In the genomic region with DNA sequence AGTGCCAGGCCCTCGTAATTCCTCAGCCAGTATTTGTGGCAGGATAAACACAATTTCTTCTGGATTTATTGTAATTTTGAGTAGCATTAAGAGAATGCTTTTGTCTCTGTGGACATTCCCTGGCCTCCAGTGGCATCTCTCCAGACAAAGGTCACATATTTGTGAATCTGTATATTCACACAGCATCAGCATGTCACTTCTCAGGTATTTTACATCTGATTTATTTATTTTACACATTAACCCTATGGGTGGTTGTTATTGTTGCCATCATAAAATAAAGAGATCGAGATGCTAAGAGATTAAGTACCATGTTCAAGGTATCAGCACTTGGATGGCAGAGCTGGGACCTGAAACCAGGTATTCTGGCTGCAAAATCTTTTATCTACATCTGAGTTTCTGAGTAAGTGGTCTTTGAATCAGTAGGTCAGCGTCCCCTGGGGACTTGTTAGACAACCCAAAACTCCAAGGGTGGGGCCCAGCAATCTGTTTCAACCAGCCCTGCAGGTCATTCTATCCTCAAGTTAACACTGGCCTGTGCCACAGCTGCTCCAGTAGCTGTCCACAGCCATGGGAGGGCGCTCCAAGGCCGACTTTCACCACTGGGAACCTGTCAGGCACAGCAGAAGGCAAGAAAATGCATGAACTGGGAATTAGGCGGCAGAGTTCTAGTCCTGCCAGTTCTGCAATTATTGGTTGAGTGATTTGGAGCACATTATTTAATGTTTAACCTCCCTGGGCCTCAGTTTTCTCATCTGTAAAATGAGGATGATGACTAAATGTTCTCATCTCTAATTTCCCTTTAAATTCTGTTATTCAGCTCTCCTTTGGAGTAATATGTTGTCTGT, we compare ENCODE assay signal across 8 cellular contexts. TPM values are rescaled to one million over a fixed set of nuclear protein-coding genes. Genes with fewer than 3 reads are reported as not detected.
DNase-seq lines count a peak whose midpoint lies in the region; FAIRE-seq and TF ChIP-seq lines count a peak whose summit lies in the region.

No MANE protein-coding gene starts in this region.

- peak overlapping the region; percentile 66 for H3K4me3 Mint-ChIP-seq in mesothelial cell of epicardium

- TF ChIP-seq CTCF in AG10803 (conservative IDR thresholded peaks at IDR 0.05; ENCODE audit: low read length): peak; percentile 98
- peak; percentile 48 for TF ChIP-seq CTCF in mesothelial cell of epicardium (IDR thresholded peaks at IDR 0.05; ENCODE audit: unreplicated experiment)

- H3K36me3 Mint-ChIP-seq in mesothelial cell of epicardium: peaks cover 2% of the 10 kb centered on the region

- no peak for TF ChIP-seq POLR2A in H54 (IDR thresholded peaks at IDR 0.05; ENCODE audit: low read depth, low read length)

- H3K4me1 Mint-ChIP-seq in mesothelial cell of epicardium: peaks cover 24% of the 10 kb centered on the region

- FAIRE-seq in H54 (lab: Jason Lieb, UNC): peak; percentile 81

- H3K27ac Mint-ChIP-seq in mesothelial cell of epicardium: peak overlapping the region; percentile 98

- H3K4me3 ChIP-seq in AG10803 (ENCODE audit: low read length): no peak overlapping the region

- peaks cover 9% of the 10 kb centered on the region for H3K9me3 Mint-ChIP-seq in mesothelial cell of epicardium

- no peaks in the 10 kb centered on the region for H3K27me3 Mint-ChIP-seq in mesothelial cell of epicardium (ENCODE audit: low read depth)

- DNase-seq in AG10803 (ENCODE audit: low read depth) (peak; percentile 75), H54 (ENCODE audit: insufficient read length, low spot score) (peak; percentile 68), NCI-H526 (lab: John Stamatoyannopoulos, UW) (peak; percentile 48 to 84), mesothelial cell of epicardium (ENCODE audit: low spot score in 2 of 2, unreplicated experiment in 2 of 2) (peak; percentile 32 to 76), middle frontal gyrus (ENCODE audit: extremely low spot score, low spot score) (no peak)
- peak; percentile 72 for DNase-seq in activated CD4-positive, alpha-beta T cell treated with anti-CD3 and anti-CD28 coated beads, Interleukin-2, amount 50 U/mL, for 1 hour
- DNase-seq in effector CD8-positive, alpha-beta T cell (lab: John Stamatoyannopoulos, UW): peak; percentile 3
- DNase-seq in stimulated activated CD8-positive, alpha-beta memory T cell treated with anti-CD3 and anti-CD28 coated beads, Interleukin-7, amount 100 ng/mL, for 24 hours (ENCODE audit: low read depth): peak; percentile 59

RNA-seq across cellular contexts. Expression of a gene that starts 17.6 kb away (rescaled TPM):
- 48.3 to 54.5 TPM (median 54.4 TPM) in 3 replicates for total RNA-seq in mesothelial cell of epicardium
